ENCODE assay signal across 29 cellular contexts in genomic region chr11:71527576-71528210, GRCh38. TPM values are rescaled to one million over a fixed set of nuclear protein-coding genes. Genes with fewer than 3 reads are reported as not detected.
"Had no signal": no experiment of that assay in that cellular context is flagged by ENCODE, and none has a peak within 500 bp of the region (broad histone marks: within the 10 kb centered on the region; RNA-seq: fewer than 3 reads in every experiment).

No MANE protein-coding gene starts in this region.

- H3K9me3 ChIP-seq: body of pancreas, left lung, ovary, sigmoid colon, spleen, testis had no signal

- H3K4me3 ChIP-seq: body of pancreas, dorsolateral prefrontal cortex, left lung, neural progenitor cell, ovary, sigmoid colon, spleen, testis had no signal

- H3K27ac ChIP-seq: body of pancreas, dorsolateral prefrontal cortex, epithelial cell of prostate, foreskin keratinocyte, left lung, neural progenitor cell, ovary, sigmoid colon, spleen, testis, WERI-Rb-1 had no signal

- DNase-seq: activated CD4-positive, alpha-beta T cell treated with anti-CD3 and anti-CD28 coated beads for 1 hour; activated naive CD4-positive, alpha-beta T cell; activated naive CD8-positive, alpha-beta T cell treated with anti-CD3 and anti-CD28 coated beads, Interleukin-2, amount 10 ng/mL, durations not matched to agents 7 days and 5 days; body of pancreas; caudate nucleus; dorsolateral prefrontal cortex; foreskin keratinocyte; hypothalamus; left lung; mammary epithelial cell; naive B cell; ovary; sigmoid colon; spleen; stimulated activated CD4-positive, alpha-beta T cell treated with anti-CD3 and anti-CD28 coated beads, Interleukin-4, amount 100 ng/mL, for 4 hours; testis; WERI-Rb-1 had no signal

- H3K36me3 ChIP-seq: left lung, neural progenitor cell, ovary, sigmoid colon, spleen, WERI-Rb-1 had no signal

- H3K4me1 ChIP-seq: body of pancreas, foreskin keratinocyte, left lung, neural progenitor cell, sigmoid colon, spleen had no signal

- FAIRE-seq: colon, keratinocyte had no signal

- ATAC-seq: activated T-helper 17 cell treated with anti-CD3 and anti-CD28 coated beads, Interleukin-2, amount 50 U/mL, for 72 hours; body of pancreas; foreskin keratinocyte; left lung; stimulated activated memory B cell treated with anti-CD40 and anti-IgM and Interleukin-4, amounts not matched to agents 10 μg/mL and 1 μg/mL and 100 μg/mL, for 72 hours had no signal

- H3K27me3 ChIP-seq: body of pancreas, dorsolateral prefrontal cortex, foreskin keratinocyte, left lung, neural progenitor cell, ovary, sigmoid colon, spleen, testis had no signal

RNA-seq across cellular contexts. Expression of gene KRTAP5-7, which starts 0.6 kb away (rescaled TPM):
- total RNA-seq: activated CD8-positive, alpha-beta memory T cell treated with anti-CD3 and anti-CD28 coated beads for 36 hours; activated naive CD8-positive, alpha-beta T cell treated with anti-CD3 and anti-CD28 coated beads, Interleukin-2, amount 10 ng/mL, durations not matched to agents 7 days and 5 days; body of pancreas; foreskin keratinocyte; mammary epithelial cell; pulmonary artery endothelial cell had no signal

RNA-seq across cellular contexts. Expression of gene KRTAP5-8, which starts 10.1 kb away (rescaled TPM):
- total RNA-seq: activated CD8-positive, alpha-beta memory T cell treated with anti-CD3 and anti-CD28 coated beads for 36 hours; activated naive CD8-positive, alpha-beta T cell treated with anti-CD3 and anti-CD28 coated beads, Interleukin-2, amount 10 ng/mL, durations not matched to agents 7 days and 5 days; body of pancreas; fibroblast of lung; foreskin keratinocyte; mammary epithelial cell; mononuclear cell; ovary; pulmonary artery endothelial cell; sigmoid colon; T-helper 2 cell treated with Interferon-gamma antibody and Interleukin-4, amounts not matched to agents 100 ng/mL and 5 ng/mL, for 36 hours had no signal

RNA-seq across cellular contexts. Expression of gene KRTAP5-9, which starts 20.5 kb away (rescaled TPM):
- total RNA-seq: activated CD8-positive, alpha-beta memory T cell treated with anti-CD3 and anti-CD28 coated beads for 36 hours; activated naive CD8-positive, alpha-beta T cell treated with anti-CD3 and anti-CD28 coated beads, Interleukin-2, amount 10 ng/mL, durations not matched to agents 7 days and 5 days; fibroblast of lung; foreskin keratinocyte; mammary epithelial cell; mononuclear cell; pulmonary artery endothelial cell had no signal

RNA-seq across cellular contexts. Expression of gene KRTAP5-10, which starts 37.7 kb away (rescaled TPM):
- total RNA-seq: activated CD8-positive, alpha-beta memory T cell treated with anti-CD3 and anti-CD28 coated beads for 36 hours; activated naive CD8-positive, alpha-beta T cell treated with anti-CD3 and anti-CD28 coated beads, Interleukin-2, amount 10 ng/mL, durations not matched to agents 7 days and 5 days; activated T-helper 17 cell treated with anti-CD3 and anti-CD28 coated beads, Interleukin-2, amount 50 U/mL, for 72 hours; body of pancreas; fibroblast of lung; foreskin keratinocyte; left lung; mammary epithelial cell; mononuclear cell; pulmonary artery endothelial cell; sigmoid colon; T-helper 2 cell treated with Interferon-gamma antibody and Interleukin-4, amounts not matched to agents 100 ng/mL and 5 ng/mL, for 36 hours; testis had no signal

RNA-seq across cellular contexts. Expression of gene KRTAP5-11, which starts 55.0 kb away (rescaled TPM):
- total RNA-seq: activated CD8-positive, alpha-beta memory T cell treated with anti-CD3 and anti-CD28 coated beads for 36 hours; activated naive CD8-positive, alpha-beta T cell treated with anti-CD3 and anti-CD28 coated beads, Interleukin-2, amount 10 ng/mL, durations not matched to agents 7 days and 5 days; activated T-helper 17 cell treated with anti-CD3 and anti-CD28 coated beads, Interleukin-2, amount 50 U/mL, for 72 hours; body of pancreas; fibroblast of lung; foreskin keratinocyte; left lung; mammary epithelial cell; mononuclear cell; ovary; pulmonary artery endothelial cell; sigmoid colon; spleen; T-helper 2 cell treated with Interferon-gamma antibody and Interleukin-4, amounts not matched to agents 100 ng/mL and 5 ng/mL, for 36 hours; testis; ureter had no signal
